ENCODE assay signal across 8 cellular contexts in genomic region chr14:64704743-64705405, GRCh38. TPM values are rescaled to one million over a fixed set of nuclear protein-coding genes. Genes with fewer than 3 reads are reported as not detected.
A peak's percentile ranks its signal among the peaks of the same experiment; 100 is the strongest.
DNase-seq lines count a peak whose midpoint lies in the region; ATAC-seq and TF ChIP-seq lines count a peak whose summit lies in the region.

No MANE protein-coding gene starts in this region.

- no peak for TF ChIP-seq CTCF in Panc1 (IDR thresholded peaks at IDR 0.05)
- TF ChIP-seq CTCF in dorsolateral prefrontal cortex (IDR thresholded peaks at IDR 0.05 in 54 of 56, conservative IDR thresholded peaks at IDR 0.05 in 2 of 56; ENCODE audit: low read depth in 1 of 56, partially characterized antibody in 56 of 56): no peak

- H3K27me3 ChIP-seq in Panc1 (ENCODE audit: control insufficient read depth, insufficient read depth, low read length) (no peaks in the 10 kb centered on the region), dorsolateral prefrontal cortex (no peaks in the 10 kb centered on the region)

- ATAC-seq in Panc1 (peak; percentile 19), HG03045 (IDR thresholded peaks at IDR 0.05; ENCODE audit: unreplicated experiment) (no peak), HG03196 (IDR thresholded peaks at IDR 0.05; ENCODE audit: unreplicated experiment) (no peak)

- H3K9me3 ChIP-seq in Panc1 (ENCODE audit: control insufficient read depth, insufficient read depth, low read depth, low read length): no peaks in the 10 kb centered on the region

- H3K36me3 ChIP-seq in Panc1 (ENCODE audit: control insufficient read depth, insufficient read depth, low read length): no peaks in the 10 kb centered on the region; the same call in none of the 2 replicates
- no peaks in the 10 kb centered on the region for H3K36me3 ChIP-seq in urinary bladder (ENCODE audit: insufficient read depth)

- intact Hi-C loops in Panc1 (cut with micrococcal nuclease; ENCODE audit: unreplicated experiment) (loop anchor here (5.0 kb wide), 1 partner anchor 57 kb away; no protein-coding TSS in a partner anchor), dorsolateral prefrontal cortex (cut with DNase I) (loop anchor here (1.0 to 5.0 kb wide), 4 partner anchors 22 to 163 kb away; partner anchors contain the start of gene HSPA2 (in 1 of the 2))

- peak overlapping the region; percentile 71 to 76 for H3K4me3 ChIP-seq in Panc1 (ENCODE audit: low read depth in 2 of 2, low read length in 2 of 2)
- peak overlapping the region; percentile 45 to 96 (median 85) for H3K4me3 ChIP-seq in dorsolateral prefrontal cortex
- peak overlapping the region; percentile 64 for H3K4me3 ChIP-seq in urinary bladder (ENCODE audit: low read depth, low read length)

- CTCF ChIA-PET in Panc1 (lab: Charles Lee): no interaction called here

- peak; percentile 80 for DNase-seq in DMS79 treated with DMSO at 0.1 percent for 48 hours (lab: John Stamatoyannopoulos, UW)
- no peak for DNase-seq in DMS79 (lab: John Stamatoyannopoulos, UW)
- no peak for DNase-seq in Panc1 (ENCODE audit: low read depth, low spot score)
- peak in 4 of 10 donors; percentile 15 to 59 (median 34) for DNase-seq in dorsolateral prefrontal cortex
- peak; percentile 52 for DNase-seq in midbrain (lab: John Stamatoyannopoulos, UW)

- in situ Hi-C loops in Panc1 (cut with HindIII; ENCODE audit: low pct_unique_long_range_greater_than_20kb, low sequenced_read_pairs): no loop called here

- peak overlapping the region; percentile 79 for H3K27ac ChIP-seq in Panc1 (ENCODE audit: low read length)
- H3K27ac ChIP-seq in dorsolateral prefrontal cortex: peak overlapping the region; percentile 84 to 99 (median 96)
- H3K27ac ChIP-seq in urinary bladder (ENCODE audit: low read depth): peak overlapping the region; percentile 13

- no TSS peak for BruUV-seq in Panc1 (replicated peaks; lab: Mats Ljungman, UMichigan)

- WGBS in urinary bladder: under 1% methylated on average over 53 of the region's 53 CpGs

- POLR2A ChIA-PET in Panc1 (lab: Charles Lee): no interaction called here

- H3K4me1 ChIP-seq in Panc1 (ENCODE audit: control insufficient read depth, insufficient read depth, low read length): peaks cover 45% of the 10 kb centered on the region
- H3K4me1 ChIP-seq in urinary bladder (ENCODE audit: insufficient read depth): no peaks in the 10 kb centered on the region

RNA-seq across cellular contexts. Expression of gene PLEKHG3, which starts 0.7 kb away (rescaled TPM):
- 34.0 TPM for total RNA-seq in Panc1 (2021; ENCODE audit: unreplicated experiment)
- 27.0 TPM for polyA plus RNA-seq in Panc1 (2012; ENCODE audit: insufficient read length)
- total RNA-seq in dorsolateral prefrontal cortex: 100 to 1,000 TPM in 43 of 120 experiments, 10 to 100 TPM in 77; 27.1 to 361 (median 85.0) TPM
- 30.6 TPM for total RNA-seq in urinary bladder
- 74.5 TPM for polyA plus RNA-seq in urinary bladder

Comparison
In these comparisons a context has a peak if more than half of its experiments do, and no peak if none do; other contexts are left out.
1. DNase-seq: peak in DMS79 treated with DMSO at 0.1 percent for 48 hours (single experiment) and midbrain (single experiment); none in DMS79 (single experiment) and Panc1 (single experiment).
2. H3K27ac ChIP-seq: peak in every context shown above with its lines; median percentile 96 in dorsolateral prefrontal cortex; 79 in Panc1; 13 in urinary bladder.
3. Peak in every context shown above with its lines, with median percentiles within 50 percentile points of each other: H3K4me3 ChIP-seq.